Comparison of ENCODE assay signal across 31 cellular contexts in genomic region chr18:471701-472100, GRCh38. TPM values are rescaled to one million over a fixed set of nuclear protein-coding genes. Genes with fewer than 3 reads are reported as not detected.
DNase-seq lines count a peak whose midpoint lies in the region; ATAC-seq and TF ChIP-seq lines count a peak whose summit lies in the region.
"Had no signal": no experiment of that assay in that cellular context is flagged by ENCODE, and none has a peak within 500 bp of the region (broad histone marks: within the 10 kb centered on the region; RNA-seq: fewer than 3 reads in every experiment).

No MANE protein-coding gene starts in this region.

- no peaks in the 10 kb centered on the region for H3K27me3 ChIP-seq in breast epithelium
- H3K27me3 ChIP-seq in PC-3 (ENCODE audit: low read length), result peaks cover 25% of the 10 kb centered on the region
- H3K27me3 ChIP-seq: cardiac muscle cell, SJCRH30 had no signal

- ATAC-seq in PC-3, result no peak
- ATAC-seq: activated naive CD4-positive, alpha-beta T cell treated with anti-CD3 and anti-CD28 coated beads, Interleukin-2, amount 50 U/mL, for 72 hours; activated T-helper 17 cell treated with anti-CD3 and anti-CD28 coated beads, Interleukin-2, amount 50 U/mL, for 72 hours; effector memory CD8-positive, alpha-beta T cell; T-cell had no signal

- no peaks in the 10 kb centered on the region for H3K4me1 Mint-ChIP-seq in MCF 10A (ENCODE audit: insufficient read depth, unreplicated experiment)
- H3K4me1 Mint-ChIP-seq: activated T-helper 17 cell treated with anti-CD3 and anti-CD28 coated beads, Interleukin-2, amount 50 U/mL, for 72 hours; B cell; T-cell had no signal

- no peaks in the 10 kb centered on the region for H3K36me3 ChIP-seq in breast epithelium
- H3K36me3 ChIP-seq in PC-3 (ENCODE audit: low read depth, low read length), result no peaks in the 10 kb centered on the region
- H3K36me3 ChIP-seq: cardiac muscle cell, left ventricle myocardium inferior, SJCRH30 had no signal

- H3K9me3 ChIP-seq in breast epithelium (no peaks in the 10 kb centered on the region), PC-3 (ENCODE audit: low read length) (no peaks in the 10 kb centered on the region)
- H3K9me3 ChIP-seq: left ventricle myocardium inferior, SJCRH30 had no signal

- peak; percentile 55 for DNase-seq in MCF 10A (ENCODE audit: unreplicated experiment)
- DNase-seq in breast epithelium (ENCODE audit: low spot score in 2 of 2), result no peak
- DNase-seq in PC-3, result peak; percentile 23
- peak; percentile 27 for DNase-seq in fibroblast of the aortic adventitia (ENCODE audit: low read depth)
- DNase-seq in T-helper 1 cell, result no peak
- DNase-seq in NCI-H2227 (lab: John Stamatoyannopoulos, UW; ENCODE audit: unreplicated experiment), result no peak
- no peak for DNase-seq in activated naive CD4-positive, alpha-beta T cell treated with Interleukin-2 at 50 U/mL for 16 hours
- no peak for DNase-seq in head of caudate nucleus
- DNase-seq: activated CD4-positive, alpha-beta memory T cell treated with anti-CD3 and anti-CD28 coated beads for 36 hours; activated CD8-positive, alpha-beta memory T cell treated with anti-CD3 and anti-CD28 coated beads, Interleukin-2, amount 50 U/mL, for 48 hours; anterior cingulate cortex; DMS153; effector memory CD8-positive, alpha-beta T cell; erythroblast; H7; left ventricle myocardium inferior; NCI-H1092; NCI-H187; NCI-H2171; NCI-H524; nucleus accumbens; SJCRH30; stimulated activated naive CD4-positive, alpha-beta T cell treated with Interleukin-2 at 50 U/mL for 16 hours; T-cell had no signal

- no peak overlapping the region for H3K27ac ChIP-seq in breast epithelium
- H3K27ac ChIP-seq in PC-3 (ENCODE audit: low read length), result no peak overlapping the region
- H3K27ac ChIP-seq: cardiac muscle cell, KMS-11, SJCRH30 had no signal

- no peak overlapping the region for H3K4me3 ChIP-seq in breast epithelium
- no peak overlapping the region for H3K4me3 ChIP-seq in PC-3 (ENCODE audit: low read length)
- H3K4me3 ChIP-seq in fibroblast of the aortic adventitia (ENCODE audit: low read depth, low read length), result no peak overlapping the region
- H3K4me3 ChIP-seq: cardiac muscle cell, coronary artery, left ventricle myocardium inferior, SJCRH30 had no signal

- no peak overlapping the region for H2AFZ ChIP-seq in PC-3 (ENCODE audit: low read length)

- H3K27me3 Mint-ChIP-seq in MCF 10A (ENCODE audit: insufficient read depth, unreplicated experiment), result no peaks in the 10 kb centered on the region

- H3K27ac Mint-ChIP-seq in MCF 10A (ENCODE audit: low read depth, unreplicated experiment), result no peak overlapping the region
- H3K27ac Mint-ChIP-seq: activated CD4-positive, alpha-beta memory T cell treated with anti-CD3 and anti-CD28 coated beads for 36 hours; activated naive CD4-positive, alpha-beta T cell treated with anti-CD3 and anti-CD28 coated beads, Interleukin-2, amount 50 U/mL, for 72 hours; activated T-helper 17 cell treated with anti-CD3 and anti-CD28 coated beads, Interleukin-2, amount 50 U/mL, for 72 hours; B cell; effector memory CD8-positive, alpha-beta T cell; T-cell had no signal

- TF ChIP-seq POLR2A in breast epithelium (IDR thresholded peaks at IDR 0.05), result no peak

- no peaks in the 10 kb centered on the region for H3K4me1 ChIP-seq in breast epithelium
- peaks cover 12% of the 10 kb centered on the region; the same call in 1 of the 2 replicates for H3K4me1 ChIP-seq in PC-3 (ENCODE audit: insufficient read depth, low read length)

- no peaks in the 10 kb centered on the region for H3K9me2 ChIP-seq in PC-3 (replicated peaks; ENCODE audit: low read length)

- no peaks in the 10 kb centered on the region for H3F3A ChIP-seq in PC-3 (ENCODE audit: low read length, unreplicated experiment)

- H3K79me2 ChIP-seq in PC-3 (ENCODE audit: low read length), result no peaks in the 10 kb centered on the region

- POLR2A ChIA-PET in MCF 10A (lab: Yijun Ruan, JAX), result interaction anchor here (1.1 kb wide), 1 partner anchor 1579 kb away, joined by 3 read pairs; no protein-coding TSS in a partner anchor
- POLR2A ChIA-PET in PC-3 (lab: Charles Lee; ENCODE audit: unreplicated experiment), result no interaction called here

- BruUV-seq in MCF 10A (replicated peaks; lab: Mats Ljungman, UMichigan), result no TSS peak
- BruUV-seq in PC-3 (replicated peaks; lab: Mats Ljungman, UMichigan), result no TSS peak

- peaks cover 7% of the 10 kb centered on the region for H3K9me3 Mint-ChIP-seq in MCF 10A (ENCODE audit: unreplicated experiment)
- H3K9me3 Mint-ChIP-seq: activated CD4-positive, alpha-beta memory T cell treated with anti-CD3 and anti-CD28 coated beads for 36 hours; activated naive CD4-positive, alpha-beta T cell treated with anti-CD3 and anti-CD28 coated beads, Interleukin-2, amount 50 U/mL, for 72 hours; activated T-helper 17 cell treated with anti-CD3 and anti-CD28 coated beads, Interleukin-2, amount 50 U/mL, for 72 hours; effector memory CD8-positive, alpha-beta T cell; T-cell had no signal

- H3K4me3 Mint-ChIP-seq in MCF 10A (ENCODE audit: unreplicated experiment), result no peak overlapping the region
- H3K4me3 Mint-ChIP-seq: activated CD4-positive, alpha-beta memory T cell treated with anti-CD3 and anti-CD28 coated beads for 36 hours; activated T-helper 17 cell treated with anti-CD3 and anti-CD28 coated beads, Interleukin-2, amount 50 U/mL, for 72 hours; B cell; effector memory CD8-positive, alpha-beta T cell; T-cell had no signal

- CTCF ChIA-PET in MCF 10A (lab: Yijun Ruan, JAX) (no interaction called here), PC-3 (lab: Charles Lee) (no interaction called here)

- intact Hi-C loops in MCF 10A (cut with micrococcal nuclease), result no loop called here
- intact Hi-C loops in breast epithelium (cut with DNase I; ENCODE audit: low total_unique reads), result no loop called here
- intact Hi-C loops in PC-3 (cut with micrococcal nuclease), result loop anchor here (10.0 kb wide), 1 partner anchor 143 kb away; no protein-coding TSS in a partner anchor
- intact Hi-C loops in head of caudate nucleus (cut with DNase I), result no loop called here

- no peaks in the 10 kb centered on the region for H3K36me3 Mint-ChIP-seq in MCF 10A (ENCODE audit: insufficient read depth, unreplicated experiment)
- H3K36me3 Mint-ChIP-seq: activated CD4-positive, alpha-beta memory T cell treated with anti-CD3 and anti-CD28 coated beads for 36 hours; activated naive CD4-positive, alpha-beta T cell treated with anti-CD3 and anti-CD28 coated beads, Interleukin-2, amount 50 U/mL, for 72 hours; T-cell had no signal

- H4K20me1 ChIP-seq in PC-3 (ENCODE audit: low read length), result no peaks in the 10 kb centered on the region

- H3K9ac ChIP-seq in PC-3 (ENCODE audit: low read length), result no peak overlapping the region
- H3K9ac ChIP-seq: KMS-11 had no signal

- H3K4me2 ChIP-seq in PC-3 (ENCODE audit: low read length), result no peak overlapping the region
- H3K4me2 ChIP-seq: KMS-11 had no signal

- TF ChIP-seq CTCF in MCF 10A (IDR thresholded peaks at IDR 0.05; ENCODE audit: unreplicated experiment), result no peak
- TF ChIP-seq CTCF in breast epithelium (IDR thresholded peaks at IDR 0.05), result no peak
- TF ChIP-seq CTCF in PC-3 (conservative IDR thresholded peaks at IDR 0.05; ENCODE audit: low read depth, low read length), result no peak
- no peak for TF ChIP-seq CTCF in fibroblast of the aortic adventitia (IDR thresholded peaks at IDR 0.05; ENCODE audit: insufficient read depth, low read length)

RNA-seq across cellular contexts. Expression of gene COLEC12, which starts 28.8 kb away (rescaled TPM):
- total RNA-seq in MCF 10A (2022) (0.05 TPM in 1 of 2 replicates, not detected in the other), breast epithelium (10 to 100 TPM; 11.7 to 57.3 (median 14.7) TPM), PC-3 (2014; rRNA removed) (0.04 TPM in 1 of 2 replicates, not detected in the other), fibroblast of the aortic adventitia (ENCODE audit: low replicate concordance) (63.9 and 109 TPM in 2 replicates)
- total RNA-seq: A172; activated CD4-positive, alpha-beta memory T cell treated with anti-CD3 and anti-CD28 coated beads for 36 hours; activated naive CD4-positive, alpha-beta T cell treated with anti-CD3 and anti-CD28 coated beads, Interleukin-2, amount 50 U/mL, for 72 hours; activated T-helper 17 cell treated with anti-CD3 and anti-CD28 coated beads, Interleukin-2, amount 50 U/mL, for 72 hours; B cell; SJCRH30 had no signal

Comparison
In these comparisons a context has a peak if more than half of its experiments do, and no peak if none do; other contexts are left out.
1. DNase-seq: peak in MCF 10A (single experiment), PC-3 (single experiment) and fibroblast of the aortic adventitia (single experiment); none in breast epithelium (0 of 2), T-helper 1 cell (0 of 5), NCI-H2227 (single experiment), activated naive CD4-positive, alpha-beta T cell treated with Interleukin-2 at 50 U/mL for 16 hours (single experiment) and head of caudate nucleus (0 of 42).
2. RNA of gene COLEC12, which starts 28.8 kb away (total RNA-seq): 63.9 to 109 TPM in fibroblast of the aortic adventitia and 11.7 to 57.3 TPM in breast epithelium; 0.05 TPM in MCF 10A and 0.04 TPM in PC-3; every median in the first group is over 10 times any median in the second.